ENCODE assay signal across 13 cellular contexts in the genomic region with DNA sequence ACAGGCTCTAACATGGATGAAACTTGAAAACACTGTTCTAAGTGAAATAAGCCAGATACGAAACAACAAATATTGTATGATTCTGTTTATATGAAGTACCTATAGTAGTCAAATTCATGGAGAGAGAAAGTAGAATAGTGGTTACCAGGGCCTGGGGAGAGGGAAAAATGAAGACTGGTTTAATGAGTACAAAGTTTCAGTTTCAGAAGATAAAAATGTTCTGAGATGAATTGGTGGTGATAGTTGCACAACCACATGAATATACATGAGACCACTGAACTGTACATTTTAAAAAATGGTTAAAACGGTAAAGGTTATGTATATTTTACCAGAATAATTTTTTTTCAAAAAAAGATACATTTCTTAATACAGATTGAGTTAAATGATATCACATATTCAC.
DNase-seq lines count a peak whose midpoint lies in the region; ATAC-seq, FAIRE-seq and TF ChIP-seq lines count a peak whose summit lies in the region.
"Had no signal": no experiment of that assay in that cellular context is flagged by ENCODE, and none has a peak within 500 bp of the region (broad histone marks: within the 10 kb centered on the region; RNA-seq: fewer than 3 reads in every experiment).

No MANE protein-coding gene starts in this region.

- H3K4me1 ChIP-seq in ovary (ENCODE audit: insufficient read depth) (no peaks in the 10 kb centered on the region), Peyer's patch (no peaks in the 10 kb centered on the region), thyroid gland (no peaks in the 10 kb centered on the region)

- no peak for TF ChIP-seq CTCF in D721Med (IDR thresholded peaks at IDR 0.05; ENCODE audit: insufficient read depth, missing control alignments)
- TF ChIP-seq CTCF in ovary (IDR thresholded peaks at IDR 0.05) = no peak
- TF ChIP-seq CTCF in Peyer's patch (IDR thresholded peaks at IDR 0.05) = no peak
- TF ChIP-seq CTCF in thyroid gland (IDR thresholded peaks at IDR 0.05) = no peak

- no peak for TF ChIP-seq POLR2A in ovary (IDR thresholded peaks at IDR 0.05)
- no peak for TF ChIP-seq POLR2A in Peyer's patch (IDR thresholded peaks at IDR 0.05)
- no peak for TF ChIP-seq POLR2A in thyroid gland (IDR thresholded peaks at IDR 0.05)

- intact Hi-C loops in ovary (cut with DNase I) = no loop called here
- intact Hi-C loops in thyroid gland (cut with DNase I) = no loop called here

- TF ChIP-seq EP300 in ovary (IDR thresholded peaks at IDR 0.05) = no peak

- H3K9me3 ChIP-seq in ovary = no peaks in the 10 kb centered on the region
- no peaks in the 10 kb centered on the region for H3K9me3 ChIP-seq in Peyer's patch
- no peaks in the 10 kb centered on the region for H3K9me3 ChIP-seq in thyroid gland
- H3K9me3 ChIP-seq: SK-N-SH had no signal

- no peak overlapping the region for H3K4me3 ChIP-seq in ovary
- H3K4me3 ChIP-seq in Peyer's patch = no peak overlapping the region
- no peak overlapping the region for H3K4me3 ChIP-seq in thyroid gland (replicated peaks in 1 of 3)

- ATAC-seq in GM19463 (IDR thresholded peaks at IDR 0.05; ENCODE audit: unreplicated experiment) (peak; percentile 94), HG02884 (IDR thresholded peaks at IDR 0.05; ENCODE audit: unreplicated experiment) (peak; percentile 88), HG03521 (IDR thresholded peaks at IDR 0.05; ENCODE audit: unreplicated experiment) (peak; percentile 77)

- H3K36me3 ChIP-seq in ovary (no peaks in the 10 kb centered on the region), Peyer's patch (no peaks in the 10 kb centered on the region), thyroid gland (no peaks in the 10 kb centered on the region)

- H3K27ac ChIP-seq in ovary (no peak overlapping the region), Peyer's patch (no peak overlapping the region), thyroid gland (no peak overlapping the region)

- FAIRE-seq in GM18507 (lab: Jason Lieb, UNC) = peak; percentile 59
- no peak for FAIRE-seq in D721Med (lab: Jason Lieb, UNC)

- H3K27me3 ChIP-seq in ovary (no peaks in the 10 kb centered on the region), Peyer's patch (no peaks in the 10 kb centered on the region), thyroid gland (no peaks in the 10 kb centered on the region)

- 48 to 94% (median 48%) methylated on average over 2 of the region's 2 CpGs for WGBS in ovary, 3 donors
- 48 to 56% methylated on average over 2 of the region's 2 CpGs for WGBS in thyroid gland, 2 donors

- DNase-seq in GM18507 (ENCODE audit: extremely low spot score, insufficient read length, low read depth) (no peak), D721Med (ENCODE audit: insufficient read length, low spot score) (no peak), ovary (no peak), Peyer's patch (no peak), thyroid gland (no peak)
- DNase-seq: activated CD4-positive, alpha-beta T cell treated with anti-CD3 and anti-CD28 coated beads, Interleukin-2, amount 10 ng/mL, durations not matched to agents 7 days and 5 days; activated effector memory CD4-positive, alpha-beta T cell treated with anti-CD3 and anti-CD28 coated beads, Interleukin-2, amount 50 U/mL, for 16 hours; caudate nucleus; NCI-H1417; SK-N-SH had no signal
